Comparison of ENCODE assay signal across 26 cellular contexts in the genomic region with DNA sequence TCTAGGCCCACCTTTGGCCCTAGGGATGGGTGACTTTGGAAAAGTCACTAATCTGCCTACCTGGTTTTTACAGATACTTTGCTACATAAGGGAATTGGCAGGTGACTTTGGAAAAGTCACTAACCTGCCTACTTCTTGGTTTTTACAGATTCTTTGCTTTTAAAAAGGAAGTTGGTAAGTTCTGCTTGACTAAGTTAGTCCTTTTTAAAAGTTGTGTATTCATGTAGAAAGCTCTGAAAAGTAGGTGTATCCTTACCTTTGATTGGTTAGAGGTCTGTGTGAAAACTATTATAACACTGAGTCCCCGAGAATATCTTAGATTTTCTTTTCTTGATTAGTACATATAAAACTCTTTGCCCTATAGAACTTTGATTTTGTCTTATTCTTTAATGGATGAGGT. TPM values are rescaled to one million over a fixed set of nuclear protein-coding genes. Genes with fewer than 3 reads are reported as not detected.
A peak's percentile ranks its signal among the peaks of the same experiment; 100 is the strongest.
DNase-seq lines count a peak whose midpoint lies in the region; ATAC-seq, FAIRE-seq and TF ChIP-seq lines count a peak whose summit lies in the region.
"Had no signal": no experiment of that assay in that cellular context is flagged by ENCODE, and none has a peak within 500 bp of the region (broad histone marks: within the 10 kb centered on the region; RNA-seq: fewer than 3 reads in every experiment).

No MANE protein-coding gene starts in this region.

- peak overlapping the region; percentile 52 for H3K27ac Mint-ChIP-seq in CD4-positive, alpha-beta T cell
- peak overlapping the region; percentile 32 for H3K27ac Mint-ChIP-seq in memory B cell
- no peak overlapping the region for H3K27ac Mint-ChIP-seq in naive thymus-derived CD4-positive, alpha-beta T cell
- H3K27ac Mint-ChIP-seq: GM23338 had no signal

- POLR2A ChIA-PET in CD4-positive, alpha-beta T cell (lab: Charles Lee): no interaction called here
- POLR2A ChIA-PET in naive thymus-derived CD4-positive, alpha-beta T cell (lab: Charles Lee): interaction anchor here (0.6 kb wide), 1 partner anchor 89 kb away, joined by 3 read pairs; no protein-coding TSS in a partner anchor

- peak overlapping the region; percentile 41 for H3K4me2 ChIP-seq in SU-DHL-6 (ENCODE audit: low read depth, low read length, poor library complexity, severe bottlenecking)
- H3K4me2 ChIP-seq: A549, GM23338 had no signal

- CTCF ChIA-PET in CD4-positive, alpha-beta T cell (lab: Charles Lee): no interaction called here
- CTCF ChIA-PET in naive thymus-derived CD4-positive, alpha-beta T cell (lab: Charles Lee): interaction anchor here (0.7 kb wide), 1 partner anchor 1799 kb away, joined by 3 read pairs; no protein-coding TSS in a partner anchor

- no peak for ATAC-seq in CD4-positive, alpha-beta T cell (ENCODE audit: poor library complexity)
- peak; percentile 84 for ATAC-seq in memory B cell (ENCODE audit: low read depth)
- ATAC-seq in naive thymus-derived CD4-positive, alpha-beta T cell: no peak
- ATAC-seq: A549; CD8-positive, alpha-beta T cell; GM23338; Panc1; SK-N-SH treated with all-trans-retinoic acid at 6 μM for 48 hours had no signal

- H3K4me1 Mint-ChIP-seq in CD4-positive, alpha-beta T cell (ENCODE audit: low read depth): peaks cover 16% of the 10 kb centered on the region
- peaks cover 7% of the 10 kb centered on the region for H3K4me1 Mint-ChIP-seq in memory B cell
- H3K4me1 Mint-ChIP-seq in naive thymus-derived CD4-positive, alpha-beta T cell: peaks cover 5 to 11% (median 8%) of the 10 kb centered on the region in 7 donors
- H3K4me1 Mint-ChIP-seq: GM23338 had no signal

- no peak for TF ChIP-seq CTCF in CD4-positive, alpha-beta T cell (IDR thresholded peaks at IDR 0.05)
- no peak for TF ChIP-seq CTCF in SU-DHL-6 (IDR thresholded peaks at IDR 0.05; ENCODE audit: insufficient read depth, low read length, poor library complexity, severe bottlenecking)

- H3K27me3 Mint-ChIP-seq in CD4-positive, alpha-beta T cell: no peaks in the 10 kb centered on the region
- H3K27me3 Mint-ChIP-seq in memory B cell: no peaks in the 10 kb centered on the region
- H3K27me3 Mint-ChIP-seq in naive thymus-derived CD4-positive, alpha-beta T cell: no peaks in the 10 kb centered on the region

- no peaks in the 10 kb centered on the region; the same call in 1 of the 2 replicates for H4K20me1 ChIP-seq in SU-DHL-6 (ENCODE audit: low read depth, low read length)

- no peak overlapping the region for H3K4me3 Mint-ChIP-seq in CD4-positive, alpha-beta T cell
- peak overlapping the region; percentile 11 for H3K4me3 Mint-ChIP-seq in memory B cell
- H3K4me3 Mint-ChIP-seq in naive thymus-derived CD4-positive, alpha-beta T cell: no peak overlapping the region
- H3K4me3 Mint-ChIP-seq: CD8-positive, alpha-beta T cell; GM23338 had no signal

- no peak for DNase-seq in CD4-positive, alpha-beta T cell
- DNase-seq in GM19239 (ENCODE audit: insufficient read length, low spot score) (no peak), memory B cell (ENCODE audit: low spot score in 2 of 2) (no peak), NK-92 (lab: John Stamatoyannopoulos, UW; ENCODE audit: unreplicated experiment) (no peak), frontal cortex (ENCODE audit: low spot score in 2 of 2) (no peak), NOMO-1 treated with DMSO at 0.1 percent for 48 hours (lab: John Stamatoyannopoulos, UW; ENCODE audit: unreplicated experiment) (no peak)
- no peak for DNase-seq in naive thymus-derived CD4-positive, alpha-beta T cell
- DNase-seq: Calu3; CD8-positive, alpha-beta T cell; DMS153; IMR-90; NCI-H1694; NCI-H2081; NCI-H2171; NCI-H345; NCI-H524 treated with DMSO at 0.1 percent for 48 hours; NCI-H82; T-helper 1 cell had no signal

- H3K9me2 ChIP-seq in SU-DHL-6 (replicated peaks; ENCODE audit: insufficient read depth, low read length): no peaks in the 10 kb centered on the region

- no peaks in the 10 kb centered on the region for H3K27me3 ChIP-seq in CD4-positive, alpha-beta T cell (ENCODE audit: control insufficient read depth, insufficient read depth, low read length)
- H3K27me3 ChIP-seq in SU-DHL-6 (ENCODE audit: low read length): no peaks in the 10 kb centered on the region
- no peaks in the 10 kb centered on the region for H3K27me3 ChIP-seq in naive thymus-derived CD4-positive, alpha-beta T cell (ENCODE audit: control insufficient read depth in 2 of 2, insufficient read depth in 2 of 2, low read length in 2 of 2)

- peak; percentile 91 for FAIRE-seq in GM19239 (lab: Jason Lieb, UNC)
- FAIRE-seq in frontal cortex (lab: Jason Lieb, UNC): no peak
- FAIRE-seq: A549, G401.6, HTR-8/SVneo had no signal

- H3K36me3 Mint-ChIP-seq in CD4-positive, alpha-beta T cell (ENCODE audit: low read depth): peaks cover 41% of the 10 kb centered on the region
- H3K36me3 Mint-ChIP-seq in memory B cell: peaks cover 11% of the 10 kb centered on the region
- peaks cover 3 to 19% (median 7%) of the 10 kb centered on the region in 5 donors for H3K36me3 Mint-ChIP-seq in naive thymus-derived CD4-positive, alpha-beta T cell

- no peak overlapping the region for H2AFZ ChIP-seq in SU-DHL-6 (ENCODE audit: low read depth, low read length, severe bottlenecking)
- H2AFZ ChIP-seq: GM23338 had no signal

- no peak overlapping the region for H3K27ac ChIP-seq in CD4-positive, alpha-beta T cell (ENCODE audit: low read depth, low read length)
- H3K27ac ChIP-seq in SU-DHL-6 (ENCODE audit: low read depth, low read length): peak overlapping the region; percentile 9; the same call in 1 of the 2 replicates
- H3K27ac ChIP-seq in naive thymus-derived CD4-positive, alpha-beta T cell (ENCODE audit: low read depth, low read length): no peak overlapping the region
- H3K27ac ChIP-seq: A549 had no signal

- peaks cover 47% of the 10 kb centered on the region for H3K79me2 ChIP-seq in SU-DHL-6 (ENCODE audit: insufficient read depth, low read length)

- no peaks in the 10 kb centered on the region for H3K9me3 Mint-ChIP-seq in CD4-positive, alpha-beta T cell
- H3K9me3 Mint-ChIP-seq in memory B cell: no peaks in the 10 kb centered on the region
- H3K9me3 Mint-ChIP-seq in naive thymus-derived CD4-positive, alpha-beta T cell: no peaks in the 10 kb centered on the region
- H3K9me3 Mint-ChIP-seq: CD8-positive, alpha-beta T cell; GM23338 had no signal

- H3F3A ChIP-seq in SU-DHL-6 (ENCODE audit: insufficient read depth): no peaks in the 10 kb centered on the region

- no peak overlapping the region for H3K9ac ChIP-seq in SU-DHL-6 (ENCODE audit: low read length)

- intact Hi-C loops in CD4-positive, alpha-beta T cell (cut with DNase I, micrococcal nuclease): loop anchor here in 1 of 2 experiments (10.0 kb wide), 1 partner anchor 146 kb away; no protein-coding TSS in a partner anchor
- intact Hi-C loops in naive thymus-derived CD4-positive, alpha-beta T cell (cut with micrococcal nuclease): no loop called here

- H3K4me1 ChIP-seq in naive thymus-derived CD4-positive, alpha-beta T cell (ENCODE audit: control insufficient read depth in 2 of 2, insufficient read depth in 2 of 2, low read length in 2 of 2): peaks cover 17 to 38% of the 10 kb centered on the region in 2 donors
- H3K4me1 ChIP-seq: HAP-1 had no signal

- peak overlapping the region; percentile 2 for H3K4me3 ChIP-seq in SU-DHL-6 (ENCODE audit: insufficient read depth, low read length, poor library complexity, severe bottlenecking)
- H3K4me3 ChIP-seq in naive thymus-derived CD4-positive, alpha-beta T cell (ENCODE audit: low read length): no peak overlapping the region
- H3K4me3 ChIP-seq: A549, GM23338, HAP-1 had no signal

- H3K36me3 ChIP-seq in SU-DHL-6 (ENCODE audit: low read length): 0 out of 2 replicates have a peak, but pooled peaks cover 9% of the 10 kb centered on the region
- peaks cover 0 to 22% (median 4%) of the 10 kb centered on the region in 3 experiments for H3K36me3 ChIP-seq in naive thymus-derived CD4-positive, alpha-beta T cell (ENCODE audit: control insufficient read depth in 2 of 3, insufficient read depth in 3 of 3, low read length in 3 of 3)
- H3K36me3 ChIP-seq: HAP-1 had no signal

- H3K9me3 ChIP-seq in CD4-positive, alpha-beta T cell (ENCODE audit: control insufficient read depth, low read length): no peaks in the 10 kb centered on the region
- H3K9me3 ChIP-seq in SU-DHL-6 (ENCODE audit: insufficient read depth, low read length): no peaks in the 10 kb centered on the region
- no peaks in the 10 kb centered on the region for H3K9me3 ChIP-seq in naive thymus-derived CD4-positive, alpha-beta T cell (ENCODE audit: control insufficient read depth in 2 of 3, low read length in 3 of 3)
- H3K9me3 ChIP-seq: A549, HAP-1 had no signal

RNA-seq across cellular contexts. Expression of a gene that starts 12.4 kb away (rescaled TPM):
- 10 to 100 TPM; 16.2 to 17.1 TPM for total RNA-seq in CD4-positive, alpha-beta T cell
- 10 to 100 TPM; 22.4 to 27.5 (median 26.9) TPM for total RNA-seq in naive thymus-derived CD4-positive, alpha-beta T cell
- polyA plus RNA-seq in naive thymus-derived CD4-positive, alpha-beta T cell: 10 to 100 TPM; 17.9 to 20.3 TPM
- total RNA-seq in frontal cortex: 25.3 TPM

RNA-seq across cellular contexts. Expression of a gene that starts 28.9 kb away (rescaled TPM):
- total RNA-seq in CD4-positive, alpha-beta T cell: 10 to 100 TPM; 20.3 to 23.0 TPM
- 10 to 100 TPM; 16.1 to 31.4 (median 24.1) TPM for total RNA-seq in naive thymus-derived CD4-positive, alpha-beta T cell
- polyA plus RNA-seq in naive thymus-derived CD4-positive, alpha-beta T cell: 10 to 100 TPM; 74.3 to 75.2 TPM
- total RNA-seq in frontal cortex: 58.7 TPM

RNA-seq across cellular contexts. Expression of a gene that starts 57.2 kb away (rescaled TPM):
- total RNA-seq in CD4-positive, alpha-beta T cell: under 1 TPM in 1 of 2 experiments, not detected in 1; 0.11 TPM
- total RNA-seq in naive thymus-derived CD4-positive, alpha-beta T cell: 1 to 10 TPM in 2 of 5 experiments, under 1 TPM in 3; 0.34 to 1.8 (median 0.76) TPM
- under 1 TPM; 0.79 to 0.90 TPM for polyA plus RNA-seq in naive thymus-derived CD4-positive, alpha-beta T cell
- 1.2 TPM for total RNA-seq in frontal cortex

Comparison
In these comparisons a context has a peak if more than half of its experiments do, and no peak if none do; other contexts are left out.
1. H3K27ac Mint-ChIP-seq: peak in CD4-positive, alpha-beta T cell (single experiment) and memory B cell (single experiment); none in naive thymus-derived CD4-positive, alpha-beta T cell (0 of 9).